8 cellular contexts compared by ENCODE assay signal in the genomic region with DNA sequence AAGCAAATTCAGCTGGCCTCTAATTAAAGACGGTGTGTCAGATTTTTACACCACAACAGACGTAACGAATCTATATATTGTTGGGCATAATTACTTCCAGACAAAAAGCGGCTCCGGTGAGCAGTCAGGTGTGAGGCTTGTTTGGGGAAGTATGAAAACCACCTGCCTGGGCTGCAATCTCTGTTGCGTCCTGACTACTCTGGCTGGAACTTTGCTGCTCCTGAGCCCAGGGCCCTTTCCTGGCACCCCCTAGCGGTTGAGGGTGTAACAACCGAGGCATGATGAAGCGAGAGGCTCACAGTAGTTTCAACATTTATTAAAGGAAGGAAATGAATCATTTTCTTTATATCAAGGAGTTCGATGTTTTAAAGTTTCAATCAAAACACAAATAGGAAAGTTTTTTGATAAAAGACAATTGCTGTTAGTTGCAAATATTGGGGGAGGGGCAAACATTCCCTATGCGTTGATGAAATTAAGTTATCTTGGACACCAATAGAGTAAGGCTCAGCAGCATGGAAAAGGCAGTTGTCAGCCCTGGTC. TPM values are rescaled to one million over a fixed set of nuclear protein-coding genes. Genes with fewer than 3 reads are reported as not detected.
A peak's percentile ranks its signal among the peaks of the same experiment; 100 is the strongest.
DNase-seq lines count a peak whose midpoint lies in the region; FAIRE-seq and TF ChIP-seq lines count a peak whose summit lies in the region.

No MANE protein-coding gene starts in this region.

- peak; percentile 55 for DNase-seq in GM12891 (ENCODE audit: insufficient read length, low spot score)
- DNase-seq in H4 (ENCODE audit: low spot score), result peak; percentile 75
- peak; percentile 70 for DNase-seq in LoVo (ENCODE audit: low spot score)
- peak; percentile 6 to 40 (median 25) for DNase-seq in activated CD4-positive, CD25-positive, alpha-beta regulatory T cell (lab: John Stamatoyannopoulos, UW)
- DNase-seq in cerebellar cortex (ENCODE audit: low spot score), result peak; percentile 40
- peak; percentile 58 for DNase-seq in medulla oblongata (ENCODE audit: extremely low spot score)
- DNase-seq in stimulated activated CD8-positive, alpha-beta memory T cell treated with anti-CD3 and anti-CD28 coated beads, Interleukin-4, amount 100 ng/mL, for 24 hours (ENCODE audit: low read depth), result peak; percentile 48
- DNase-seq in foreskin melanocyte, result no peak

- no peak for TF ChIP-seq POLR2A in GM12891 (IDR thresholded peaks at IDR 0.05; ENCODE audit: low read depth, low read length)

- peak; percentile 78 for FAIRE-seq in GM12891 (lab: Jason Lieb, UNC)

TF ChIP-seq in GM12891, 5 proteins besides CTCF, POLR2A, EP300 and RAD21:
- no peak for TF ChIP-seq PAX5 (IDR thresholded peaks at IDR 0.05; ENCODE audit: insufficient read depth, low read length, severe bottlenecking)
- no peak for TF ChIP-seq TAF1 (IDR thresholded peaks at IDR 0.05; ENCODE audit: low read depth, low read length)
- TF ChIP-seq POU2F2 (IDR thresholded peaks at IDR 0.05; ENCODE audit: low read depth, low read length), result no peak
- TF ChIP-seq POLR2AphosphoS5 (IDR thresholded peaks at IDR 0.05; ENCODE audit: low read depth, low read length), result no peak
- no peak for TF ChIP-seq SPI1 (IDR thresholded peaks at IDR 0.05; ENCODE audit: low read depth, low read length)

RNA-seq across cellular contexts. Expression of gene ITGB6, which starts 10.6 kb away (rescaled TPM):
- polyA plus RNA-seq in GM12891 (2012; ENCODE audit: low read depth, missing spikeins), result not detected
- not detected in 2 replicates for total RNA-seq in H4 (2014; rRNA removed; shearing (Covaris generic))
